Comparison of ENCODE assay signal across 8 cellular contexts in genomic region chr1:235503333-235504121, GRCh38. TPM values are rescaled to one million over a fixed set of nuclear protein-coding genes. Genes with fewer than 3 reads are reported as not detected.
A peak's percentile ranks its signal among the peaks of the same experiment; 100 is the strongest.
DNase-seq lines count a peak whose midpoint lies in the region; ATAC-seq and TF ChIP-seq lines count a peak whose summit lies in the region.

No MANE protein-coding gene starts in this region.

- 1% methylated on average over 37 of the region's 51 CpGs for WGBS in hepatocyte (ENCODE audit: low lambda C conversion rate, missing lambda C conversion rate)
- 0 to 1% (median 1%) methylated on average over 36 to 51 of the region's 51 CpGs for WGBS in psoas muscle, 3 donors

- no peaks in the 10 kb centered on the region for H3K9me3 ChIP-seq in NT2/D1 (ENCODE audit: insufficient read depth, low read length)
- H3K9me3 ChIP-seq in ascending aorta, result no peaks in the 10 kb centered on the region
- H3K9me3 ChIP-seq in hepatocyte (ENCODE audit: low read depth), result no peaks in the 10 kb centered on the region
- H3K9me3 ChIP-seq in psoas muscle, result no peaks in the 10 kb centered on the region

- H3K4me3 ChIP-seq in NT2/D1 (ENCODE audit: insufficient read length, low read depth) (peak overlapping the region; percentile 98), ascending aorta (peak overlapping the region; percentile 75 to 94), hepatocyte (peak overlapping the region; percentile 91), psoas muscle (peak overlapping the region; percentile 87)

- H3K27me3 ChIP-seq in NT2/D1 (ENCODE audit: insufficient read depth, insufficient read length) (no peaks in the 10 kb centered on the region), ascending aorta (no peaks in the 10 kb centered on the region), hepatocyte (no peaks in the 10 kb centered on the region), psoas muscle (ENCODE audit: insufficient read depth in 3 of 3, low read length in 2 of 3) (no peaks in the 10 kb centered on the region)

- peak overlapping the region; percentile 80 for H3K4me2 ChIP-seq in hepatocyte

- H2AFZ ChIP-seq in hepatocyte, result peak overlapping the region; percentile 88

- H3K4me1 ChIP-seq in NT2/D1 (ENCODE audit: insufficient read depth, insufficient read length) (no peaks in the 10 kb centered on the region), ascending aorta (peaks cover 0 to 20% of the 10 kb centered on the region in 2 donors), hepatocyte (ENCODE audit: insufficient read depth) (peaks cover 9% of the 10 kb centered on the region), psoas muscle (peaks cover 32% of the 10 kb centered on the region)

- no peaks in the 10 kb centered on the region for H3K9me2 ChIP-seq in hepatocyte (replicated peaks; ENCODE audit: insufficient read depth)

- H3K27ac ChIP-seq in ascending aorta (peak overlapping the region; percentile 98 to 99), hepatocyte (peak overlapping the region; percentile 98), psoas muscle (peak overlapping the region; percentile 99)

- H4K20me1 ChIP-seq in hepatocyte (ENCODE audit: insufficient read depth, poor library complexity, severe bottlenecking), result peaks cover 7% of the 10 kb centered on the region

- TF ChIP-seq CTCF in ascending aorta (IDR thresholded peaks at IDR 0.05), result no peak
- TF ChIP-seq CTCF in hepatocyte (IDR thresholded peaks at IDR 0.05; ENCODE audit: poor library complexity), result no peak
- no peak for TF ChIP-seq CTCF in psoas muscle (IDR thresholded peaks at IDR 0.05)

- peak; percentile 18 for ATAC-seq in GM19023 (IDR thresholded peaks at IDR 0.05; ENCODE audit: unreplicated experiment)
- ATAC-seq in HG03432 (IDR thresholded peaks at IDR 0.05; ENCODE audit: unreplicated experiment), result peak; percentile 5
- no peak for ATAC-seq in psoas muscle

- H3K9ac ChIP-seq in NT2/D1 (ENCODE audit: insufficient read length, low read depth), result peak overlapping the region; percentile 89

- H3K36me3 ChIP-seq in NT2/D1 (ENCODE audit: insufficient read depth, insufficient read length, low read length), result peaks cover 4% of the 10 kb centered on the region
- no peaks in the 10 kb centered on the region for H3K36me3 ChIP-seq in ascending aorta
- H3K36me3 ChIP-seq in hepatocyte (replicated peaks; ENCODE audit: insufficient read depth, low read depth), result no peaks in the 10 kb centered on the region
- no peaks in the 10 kb centered on the region for H3K36me3 ChIP-seq in psoas muscle (ENCODE audit: insufficient read depth in 1 of 2, low read depth in 1 of 2)

- peaks cover 38% of the 10 kb centered on the region for H3K79me2 ChIP-seq in hepatocyte

- DNase-seq in CD1c-positive myeloid dendritic cell (ENCODE audit: extremely low spot score), result peak; percentile 83
- peak; percentile 63 for DNase-seq in NT2/D1 (ENCODE audit: low read depth, low spot score)
- peak in 1 of 2 donors; percentile 81 for DNase-seq in ascending aorta (ENCODE audit: low spot score in 2 of 2)
- peak; percentile 69 for DNase-seq in hepatocyte (ENCODE audit: low spot score)
- peak; percentile 53 to 76 for DNase-seq in psoas muscle
- no peak for DNase-seq in NCI-H187 treated with DMSO at 0.1 percent for 48 hours (lab: John Stamatoyannopoulos, UW)

- intact Hi-C loops in ascending aorta (cut with DNase I) (loop anchor here (1.0 to 10.0 kb wide), 12 partner anchors 136 to 1294 kb away; partner anchors contain the start of genes ARID4B, COA6, ERO1B and GGPS1), psoas muscle (cut with DNase I) (no loop called here)

RNA-seq across cellular contexts. Expression of gene B3GALNT2, which starts 0.7 kb away (rescaled TPM):
- total RNA-seq in ascending aorta (54.2 TPM), hepatocyte (23.3 and 24.2 TPM in 2 replicates), psoas muscle (10 to 100 TPM; 27.0 to 46.9 (median 34.5) TPM)
- polyA plus RNA-seq in hepatocyte (8.1 and 15.4 TPM in 2 replicates), psoas muscle (10 to 100 TPM in 1 of 3 donors, 1 to 10 TPM in 2; 7.1 to 25.7 (median 7.4) TPM)

Comparison
In these comparisons a context has a peak if more than half of its experiments do, and no peak if none do; other contexts are left out.
1. ATAC-seq: peak in GM19023 (single experiment) and HG03432 (single experiment); none in psoas muscle (0 of 4).
2. Peak in every context shown above with its lines, with median percentiles within 50 percentile points of each other: H3K4me3 ChIP-seq and H3K27ac ChIP-seq.